15 cellular contexts compared by ENCODE assay signal in the genomic region with DNA sequence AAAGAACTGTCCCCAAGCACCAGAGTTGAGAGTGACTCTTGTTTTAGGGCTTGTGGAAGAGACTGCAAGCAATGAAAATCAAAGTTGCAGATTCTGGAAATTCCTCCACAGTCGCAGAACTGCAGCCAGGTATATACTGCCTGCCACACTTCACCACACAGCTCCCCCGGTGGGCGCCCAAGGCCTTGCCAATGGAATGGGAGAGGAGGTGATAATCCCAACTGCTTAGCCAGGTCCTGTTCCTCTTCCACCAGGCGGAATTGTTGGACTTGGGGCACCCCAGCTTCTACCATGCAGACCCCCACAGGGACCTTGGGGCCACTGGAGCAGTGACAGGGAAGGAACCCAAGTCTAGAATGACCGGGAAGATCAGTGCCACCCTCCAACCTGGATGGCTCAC.
DNase-seq lines count a peak whose midpoint lies in the region; TF ChIP-seq lines count a peak whose summit lies in the region.
"Had no signal": no experiment of that assay in that cellular context is flagged by ENCODE, and none has a peak within 500 bp of the region (broad histone marks: within the 10 kb centered on the region; RNA-seq: fewer than 3 reads in every experiment).

No MANE protein-coding gene starts in this region.

- peak; percentile 27 for TF ChIP-seq CTCF in AG09309 (IDR thresholded peaks at IDR 0.05; ENCODE audit: control insufficient read depth, insufficient read depth, low read depth, low read length, missing control alignments)
- TF ChIP-seq CTCF in GM10248 (IDR thresholded peaks at IDR 0.05; ENCODE audit: control extremely low read depth, extremely low read depth, low read depth, missing control alignments): peak; percentile 18

- POLR2A ChIA-PET in GM10248 (lab: Yijun Ruan, JAX): no interaction called here

- no peak for DNase-seq in AG09309 (ENCODE audit: low read depth)
- DNase-seq in GM10248 (ENCODE audit: extremely low spot score): no peak
- DNase-seq in SW480 (ENCODE audit: low spot score): peak; percentile 21
- DNase-seq in iPS-NIHi11 (ENCODE audit: low spot score): peak; percentile 72
- DNase-seq in GDM1 (lab: John Stamatoyannopoulos, UW): no peak
- DNase-seq in NOMO-1 (lab: John Stamatoyannopoulos, UW; ENCODE audit: unreplicated experiment in 2 of 2): no peak
- DNase-seq in nucleus accumbens (lab: John Stamatoyannopoulos, UW): no peak
- no peak for DNase-seq in activated naive CD4-positive, alpha-beta T cell treated with anti-CD3 and anti-CD28 coated beads, Interleukin-2, amount 50 U/mL, for 16 hours
- DNase-seq: activated CD4-positive, alpha-beta memory T cell treated with anti-CD3 and anti-CD28 coated beads, Interleukin-2, amount 10 ng/mL, durations not matched to agents 7 days and 5 days; heart right ventricle; KG1; natural killer cell; stimulated activated CD4-positive, alpha-beta T cell treated with anti-CD3 and anti-CD28 coated beads, Interleukin-4, amount 100 ng/mL, for 4 hours; upper lobe of left lung had no signal

- CTCF ChIA-PET in GM10248 (lab: Yijun Ruan, JAX): interaction anchor here (9.9 kb wide), 1 partner anchor 16 kb away, joined by 88 read pairs; no protein-coding TSS in a partner anchor

- H3K4me3 ChIP-seq in AG09309 (ENCODE audit: control insufficient read depth, low read depth, low read length): no peak overlapping the region
- H3K4me3 ChIP-seq: cardiac muscle cell, heart right ventricle, upper lobe of left lung had no signal

Comparison
In these comparisons a context has a peak if more than half of its experiments do, and no peak if none do; other contexts are left out.
1. DNase-seq: peak in SW480 (single experiment) and iPS-NIHi11 (single experiment); none in AG09309 (single experiment), GM10248 (single experiment), GDM1 (single experiment), NOMO-1 (0 of 2), nucleus accumbens (0 of 56) and activated naive CD4-positive, alpha-beta T cell treated with anti-CD3 and anti-CD28 coated beads, Interleukin-2, amount 50 U/mL, for 16 hours (single experiment).